Comparison of ENCODE assay signal across 8 cellular contexts in genomic region chr13:21603531-21604448, GRCh38. TPM values are rescaled to one million over a fixed set of nuclear protein-coding genes. Genes with fewer than 3 reads are reported as not detected.
DNase-seq lines count a peak whose midpoint lies in the region; ATAC-seq, FAIRE-seq and TF ChIP-seq lines count a peak whose summit lies in the region.

Gene MICU2, minus strand, starts transcription at chr13:21604170. Its CDS starts 22 bp downstream, at chr13:21604148.

- H2BK120ac ChIP-seq in H1 (replicated peaks; ENCODE audit: low read depth, low read length) = no peak within 1 kb of the TSS

- peaks cover 0 to 2% (median 0%) of the 10 kb centered on the region in 4 experiments; a peak in 1 of 7 replicates for H3K27me3 ChIP-seq in H1 (replicated peaks in 1 of 4; ENCODE audit: control insufficient read depth in 3 of 4, extremely low read depth in 1 of 4, insufficient read depth in 3 of 4, low read length in 3 of 4)

- H3K18ac ChIP-seq in H1 (ENCODE audit: extremely low read depth, low read length) = peak within 1 kb of the TSS; percentile 91

- peak within 1 kb of the TSS; percentile 71 to 92 (median 90) for H3K4me3 ChIP-seq in H1 (ENCODE audit: extremely low read depth in 1 of 4, insufficient read depth in 2 of 4, low read depth in 3 of 4, low read length in 4 of 4)

- H3K4me1 Mint-ChIP-seq in memory B cell = peaks cover 23% of the 10 kb centered on the region

- H3K27ac Mint-ChIP-seq in memory B cell = peak within 1 kb of the TSS; percentile 94

- H2BK5ac ChIP-seq in H1 (ENCODE audit: low read depth, low read length) = peak within 1 kb of the TSS; percentile 94

- peak within 1 kb of the TSS; percentile 85 for H4K5ac ChIP-seq in H1 (ENCODE audit: insufficient read length, low read depth, low read length)

- no peak for TF ChIP-seq CTCF in H1 (IDR thresholded peaks at IDR 0.05; ENCODE audit: control extremely low read depth in 1 of 3, insufficient read depth in 1 of 3, low read depth in 1 of 3, low read length in 3 of 3)

- POLR2A ChIA-PET in H1 (lab: Charles Lee; ENCODE audit: partially characterized antibody) = interaction anchor here (0.6 to 1.6 kb wide), 12 partner anchors 9 to 1186 kb away, joined by 3 to 9 read pairs (median 4); no protein-coding TSS in a partner anchor

- H4K91ac ChIP-seq in H1 (replicated peaks; ENCODE audit: insufficient read length, low read length) = no peak within 1 kb of the TSS

- H3K56ac ChIP-seq in H1 (replicated peaks; ENCODE audit: insufficient read length, low read depth, low read length) = peak within 1 kb of the TSS; percentile 75

- peak within 1 kb of the TSS; percentile 73 to 97 (median 97) for H3K9ac ChIP-seq in H1 (replicated peaks in 1 of 4; ENCODE audit: extremely low read depth in 1 of 4, low read depth in 3 of 4, low read length in 3 of 4)

- CTCF ChIA-PET in H1 (lab: Charles Lee; ENCODE audit: partially characterized antibody) = interaction anchor here (0.6 to 1.7 kb wide), 7 partner anchors 30 to 1192 kb away, joined by 3 to 6 read pairs (median 3); no protein-coding TSS in a partner anchor

- H3K79me1 ChIP-seq in H1 (ENCODE audit: low read depth, low read length) = no peaks in the 10 kb centered on the region

- no peak within 1 kb of the TSS for H3K14ac ChIP-seq in H1 (ENCODE audit: insufficient read length)

- no peaks in the 10 kb centered on the region for H3K4me1 ChIP-seq in H1 (replicated peaks in 1 of 4; ENCODE audit: control insufficient read depth in 3 of 4, insufficient read depth in 4 of 4, low read length in 3 of 4)

- peaks cover 1% of the 10 kb centered on the region for H3K27me3 Mint-ChIP-seq in memory B cell

- peak within 1 kb of the TSS; percentile 89 for H3K4me3 Mint-ChIP-seq in memory B cell

- H4K20me1 ChIP-seq in H1 (replicated peaks in 1 of 2; ENCODE audit: control insufficient read depth in 1 of 2, insufficient read depth in 2 of 2, low read length in 2 of 2) = peaks cover 3 to 4% of the 10 kb centered on the region in 2 experiments

- peak within 1 kb of the TSS; percentile 32 to 74 for H3K4me2 ChIP-seq in H1 (ENCODE audit: insufficient read depth in 1 of 2, low read depth in 2 of 2, low read length in 2 of 2)

- no peak for TF ChIP-seq RAD21 in H1 (IDR thresholded peaks at IDR 0.05 in 1 of 2, conservative IDR thresholded peaks at IDR 0.05 in 1 of 2; ENCODE audit: low read depth in 2 of 2, low read length in 2 of 2)

- H3K4ac ChIP-seq in H1 (replicated peaks; ENCODE audit: insufficient read length, low read depth, low read length) = no peak within 1 kb of the TSS

- no peak for FAIRE-seq in H1 (lab: Jason Lieb, UNC)

- H4K8ac ChIP-seq in H1 (ENCODE audit: extremely low read depth, insufficient read depth, low read length) = peak within 1 kb of the TSS; percentile 98; the same call in 1 of the 2 replicates

- H3K23me2 ChIP-seq in H1 (ENCODE audit: low read depth, low read length) = no peaks in the 10 kb centered on the region

- DNase-seq in CMK (ENCODE audit: low read depth) (peak; percentile 76), HS-5 (ENCODE audit: low read depth) (peak; percentile 53), NOMO-1 treated with DMSO at 0.1 percent for 48 hours (lab: John Stamatoyannopoulos, UW; ENCODE audit: unreplicated experiment) (peak; percentile 95), H1 (ENCODE audit: low read depth in 1 of 2, low spot score in 2 of 2) (peak; percentile 75 to 94), memory B cell (ENCODE audit: low spot score in 2 of 2) (peak; percentile 94)
- DNase-seq in activated CD8-positive, alpha-beta memory T cell treated with anti-CD3 and anti-CD28 coated beads for 48 hours (ENCODE audit: low read depth in 2 of 3, low spot score in 2 of 3) = peak; percentile 87 to 90 (median 89)
- peak; percentile 90 for DNase-seq in stimulated activated CD8-positive, alpha-beta memory T cell treated with anti-CD3 and anti-CD28 coated beads, Interleukin-12 subunit alpha, Interleukin-12 subunit beta, amount 100 ng/mL, for 24 hours (ENCODE audit: extremely low read depth)

- no peaks in the 10 kb centered on the region for H3K9me3 Mint-ChIP-seq in memory B cell

- H3K23ac ChIP-seq in H1 (ENCODE audit: insufficient read length) = no peak within 1 kb of the TSS

- no peak within 1 kb of the TSS for H2AK5ac ChIP-seq in H1 (ENCODE audit: low read depth, low read length)

- no peak within 1 kb of the TSS for H2BK15ac ChIP-seq in H1 (ENCODE audit: low read length)

- H2BK20ac ChIP-seq in H1 (ENCODE audit: low read length) = no peak within 1 kb of the TSS

- peak within 1 kb of the TSS; percentile 74 for H2AFZ ChIP-seq in H1 (ENCODE audit: low read length)

- ATAC-seq in GM19468 (IDR thresholded peaks at IDR 0.05; ENCODE audit: extremely low read depth, unreplicated experiment) (peak; percentile 94), memory B cell (ENCODE audit: low read depth) (peak; percentile 88)

- WGBS in H1 (ENCODE audit: extremely low coverage in 1 of 2, insufficient coverage in 1 of 2, insufficient read length in 1 of 2, insufficient replicate concordance in 2 of 2, low coverage in 1 of 2, low lambda C conversion rate in 2 of 2, missing lambda C conversion rate in 1 of 2), 2 experiments = 2% methylated on average over 74 of the region's 77 CpGs; no CpG with 5 or more reads in 1 of the 2 experiments

- TF ChIP-seq EP300 in H1 (IDR thresholded peaks at IDR 0.05; ENCODE audit: borderline replicate concordance in 1 of 2, low read depth in 2 of 2, low read length in 2 of 2) = no peak

- H3K36me3 ChIP-seq in H1 (ENCODE audit: control insufficient read depth in 2 of 4, insufficient read depth in 4 of 4, low read length in 3 of 4) = no peaks in the 10 kb centered on the region; a peak in 1 of 8 replicates

- peak; percentile 88 to 99 for TF ChIP-seq POLR2A in H1 (IDR thresholded peaks at IDR 0.05; ENCODE audit: control extremely low read depth in 1 of 2, low read depth in 2 of 2, low read length in 2 of 2)

- H3K9me3 ChIP-seq in H1 (ENCODE audit: insufficient read depth in 2 of 2, low read depth in 1 of 2, low read length in 1 of 2) = no peaks in the 10 kb centered on the region

- peaks cover 10% of the 10 kb centered on the region for H3K36me3 Mint-ChIP-seq in memory B cell

- peak within 1 kb of the TSS; percentile 92 for H3K27ac ChIP-seq in H1 (ENCODE audit: low read depth, low read length)

- H3K79me2 ChIP-seq in H1 (ENCODE audit: control insufficient read depth in 1 of 2, insufficient read depth in 2 of 2, low read length in 2 of 2) = peaks cover 0 to 37% of the 10 kb centered on the region in 2 experiments; a peak in 2 of 4 replicates

- H2BK12ac ChIP-seq in H1 (ENCODE audit: low read depth, low read length) = no peak within 1 kb of the TSS

TF ChIP-seq in H1, 55 proteins besides CTCF, POLR2A, EP300 and RAD21 (continues in another document):
- TF ChIP-seq CHD2 (IDR thresholded peaks at IDR 0.05; ENCODE audit: low read length) = peak; percentile 98
- TF ChIP-seq KDM5A (IDR thresholded peaks at IDR 0.05; ENCODE audit: low read length) = peak; percentile 88
- no peak for TF ChIP-seq KDM1A (IDR thresholded peaks at IDR 0.05; ENCODE audit: borderline replicate concordance, low read length)
- TF ChIP-seq JUN (IDR thresholded peaks at IDR 0.05; ENCODE audit: low read depth, low read length) = no peak
- peak; percentile 73 for TF ChIP-seq TAF7 (optimal IDR thresholded peaks at IDR 0.05; ENCODE audit: borderline replicate concordance, low read depth, low read length)
- TF ChIP-seq SUZ12 (IDR thresholded peaks at IDR 0.05; ENCODE audit: low read length) = no peak
- no peak for TF ChIP-seq TEAD4 (IDR thresholded peaks at IDR 0.05; ENCODE audit: low read depth, low read length)
- TF ChIP-seq TCF12 (IDR thresholded peaks at IDR 0.05; ENCODE audit: low read depth, low read length) = no peak
- peak; percentile 46 to 73; a peak in 1 of 4 replicates for TF ChIP-seq HDAC2 (IDR thresholded peaks at IDR 0.05; ENCODE audit: borderline replicate concordance in 1 of 2, low read depth in 2 of 2, low read length in 2 of 2)
- peak; percentile 7; the same call in 1 of the 2 replicates for TF ChIP-seq EGR1 (IDR thresholded peaks at IDR 0.05; ENCODE audit: borderline replicate concordance, low read depth, low read length)
- peak in 1 of 2 experiments; percentile 78; a peak in 1 of 4 replicates for TF ChIP-seq SIN3A (conservative IDR thresholded peaks at IDR 0.05 in 1 of 2, IDR thresholded peaks at IDR 0.05 in 1 of 2; ENCODE audit: low read depth in 1 of 2, low read length in 2 of 2)
- no peak for TF ChIP-seq FOSL1 (IDR thresholded peaks at IDR 0.05; ENCODE audit: insufficient read depth, low read depth, low read length)
- TF ChIP-seq ATF2 (IDR thresholded peaks at IDR 0.05; ENCODE audit: low read length) = no peak
- no peak for TF ChIP-seq HDAC6 (IDR thresholded peaks at IDR 0.05; ENCODE audit: low read depth, low read length)
- TF ChIP-seq CTBP2 (IDR thresholded peaks at IDR 0.05; ENCODE audit: borderline replicate concordance, insufficient read depth, insufficient read length, low read length) = no peak
- 0 out of 2 replicates have a peak, but pooled peaks have one; percentile 10 for TF ChIP-seq SP1 (IDR thresholded peaks at IDR 0.05; ENCODE audit: low read depth, low read length)
- no peak for TF ChIP-seq SP2 (IDR thresholded peaks at IDR 0.05; ENCODE audit: low read length)

RNA-seq across cellular contexts. Expression of gene MICU2, which starts in this region (rescaled TPM):
- 34.6 and 36.5 TPM in 2 replicates for total RNA-seq in H1 (2021; fragmentation: NEBNext Ultra II Directional; extraction: Animal tissue kit (Norgen Biotek cat#: 25700))
- 34.6 and 50.3 TPM in 2 replicates for polyA plus RNA-seq in H1 (2011; rRNA removed)
- 48.9 TPM for polyA plus RNA-seq in H1 (2011; cell fraction: cytosol; rRNA removed)
- polyA plus RNA-seq in H1 (2011; cell fraction: nucleus; rRNA removed) = 30.6 TPM
- polyA plus RNA-seq in H1 (2012, experiment 1 of 2) = 25.2 to 31.5 TPM (median 26.6 TPM) in 4 replicates
- 2.9 TPM for polyA plus RNA-seq in H1 (2012, experiment 2 of 2)
- polyA plus RNA-seq in H1 (2013, experiment 1 of 2) = 28.5 TPM
- polyA plus RNA-seq in H1 (2013, experiment 2 of 2) = 28.2 TPM
- polyA minus RNA-seq in H1 (2011; rRNA and poly(A)+ RNA removed) = 12.9 and 13.3 TPM in 2 replicates
- polyA minus RNA-seq in H1 (2011; cell fraction: cytosol; rRNA and poly(A)+ RNA removed) = 16.4 TPM
- polyA minus RNA-seq in H1 (2011; cell fraction: nucleus; rRNA and poly(A)+ RNA removed) = 35.2 TPM

Comparison
In these comparisons a context has a peak if more than half of its experiments do, and no peak if none do; other contexts are left out.
1. Peak in every context shown above with its lines: DNase-seq, ATAC-seq, H3K4me3 ChIP-seq and H3K27ac ChIP-seq.